In genomic region chr1:49541096-49541752, GRCh38 we compare ENCODE assay signal across 28 cellular contexts.
"Had no signal": no experiment of that assay in that cellular context is flagged by ENCODE, and none has a peak within 500 bp of the region (broad histone marks: within the 10 kb centered on the region; RNA-seq: fewer than 3 reads in every experiment).

No MANE protein-coding gene starts in this region.

- H3K27ac Mint-ChIP-seq: stimulated activated effector memory CD8-positive, alpha-beta T cell treated with anti-CD3 and anti-CD28 coated beads, Interleukin-12 subunit alpha, Interleukin-12 subunit beta, amount 100 ng/mL, for 72 hours; stimulated activated memory B cell treated with anti-CD40 and anti-IgM and Interleukin-4, amounts not matched to agents 10 μg/mL and 1 μg/mL and 100 μg/mL, for 72 hours; stimulated activated naive B cell treated with anti-CD40 and anti-IgM and Interleukin-4, amounts not matched to agents 10 μg/mL and 1 μg/mL and 100 μg/mL, for 72 hours; stimulated activated naive CD8-positive, alpha-beta T cell treated with anti-CD3 and anti-CD28 coated beads, Interleukin-15, amount 100 ng/mL, for 72 hours; stimulated activated naive CD8-positive, alpha-beta T cell treated with anti-CD3 and anti-CD28 coated beads, Interleukin-15, Interleukin-2, amounts not matched to agents 100 ng/mL and 50 ng/mL, for 24 hours; type B pancreatic cell had no signal

- FAIRE-seq: urothelium cell line had no signal

- H3K27me3 Mint-ChIP-seq: stimulated activated memory B cell treated with anti-CD40 and anti-IgM and Interleukin-4, amounts not matched to agents 10 μg/mL and 1 μg/mL and 100 μg/mL, for 72 hours; stimulated activated naive B cell treated with anti-CD40 and anti-IgM and Interleukin-4, amounts not matched to agents 10 μg/mL and 1 μg/mL and 100 μg/mL, for 72 hours; stimulated activated naive CD8-positive, alpha-beta T cell treated with anti-CD3 and anti-CD28 coated beads, Interleukin-15, amount 100 ng/mL, for 72 hours; type B pancreatic cell had no signal

- H3K27ac ChIP-seq: stomach, suprapubic skin, testis, thoracic aorta, thyroid gland, tibial artery, tibial nerve, upper lobe of left lung, upper lobe of right lung, uterus, vagina had no signal

- H3K27me3 ChIP-seq: stomach, suprapubic skin, testis, thyroid gland, tibial artery, tibial nerve, upper lobe of left lung, upper lobe of right lung, uterus, vagina had no signal

- H3K36me3 Mint-ChIP-seq: stimulated activated effector memory CD8-positive, alpha-beta T cell treated with anti-CD3 and anti-CD28 coated beads, Interleukin-12 subunit alpha, Interleukin-12 subunit beta, amount 100 ng/mL, for 72 hours; stimulated activated memory B cell treated with anti-CD40 and anti-IgM and Interleukin-4, amounts not matched to agents 10 μg/mL and 1 μg/mL and 100 μg/mL, for 72 hours; stimulated activated naive B cell treated with anti-CD40 and anti-IgM and Interleukin-4, amounts not matched to agents 10 μg/mL and 1 μg/mL and 100 μg/mL, for 72 hours; type B pancreatic cell had no signal

- DNase-seq: stimulated activated CD4-positive, alpha-beta T cell treated with anti-CD3 and anti-CD28 coated beads, Interleukin-2, amount 100 ng/mL, for 48 hours; stimulated activated CD4-positive, alpha-beta T cell treated with anti-CD3 and anti-CD28 coated beads, Interleukin-4, amount 100 ng/mL, for 1 hour; stimulated activated CD4-positive, alpha-beta T cell treated with anti-CD3 and anti-CD28 coated beads, Interleukin-4, amount 100 ng/mL, for 24 hours; stimulated activated CD4-positive, alpha-beta T cell treated with anti-CD3 and anti-CD28 coated beads, Interleukin-4, amount 100 ng/mL, for 4 hours; stimulated activated CD8-positive, alpha-beta memory T cell treated with anti-CD3 and anti-CD28 coated beads, Interleukin-4, amount 100 ng/mL, for 48 hours; stimulated activated naive B cell treated with anti-CD40 and anti-IgM and Interleukin-4, amounts not matched to agents 10 μg/mL and 1 μg/mL and 100 μg/mL, for 72 hours; stimulated activated naive CD4-positive, alpha-beta T cell; stimulated activated naive CD4-positive, alpha-beta T cell treated with Interleukin-2 at 50 U/mL for 16 hours; stimulated activated naive CD8-positive, alpha-beta T cell treated with anti-CD3 and anti-CD28 coated beads, Interleukin-15, amount 100 ng/mL, for 72 hours; stimulated activated naive CD8-positive, alpha-beta T cell treated with anti-CD3 and anti-CD28 coated beads, Interleukin-15, Interleukin-2, amounts not matched to agents 100 U/mL and 50 U/mL, for 24 hours; stomach; substantia nigra; testis; thyroid gland; tibial artery; trophoblast cell; upper lobe of right lung; uterus had no signal

- H3K4me3 ChIP-seq: stomach, suprapubic skin, testis, thoracic aorta, thyroid gland, tibial artery, tibial nerve, upper lobe of left lung, upper lobe of right lung, uterus, vagina had no signal

- H3K9me3 ChIP-seq: testis, thoracic aorta, thyroid gland, upper lobe of right lung, uterus, vagina had no signal

- H3K9me3 Mint-ChIP-seq: stimulated activated naive CD8-positive, alpha-beta T cell treated with anti-CD3 and anti-CD28 coated beads, Interleukin-15, amount 100 ng/mL, for 72 hours had no signal

- H3K4me3 Mint-ChIP-seq: stimulated activated effector memory CD8-positive, alpha-beta T cell treated with anti-CD3 and anti-CD28 coated beads, Interleukin-12 subunit alpha, Interleukin-12 subunit beta, amount 100 ng/mL, for 72 hours; stimulated activated memory B cell treated with anti-CD40 and anti-IgM and Interleukin-4, amounts not matched to agents 10 μg/mL and 1 μg/mL and 100 μg/mL, for 72 hours; stimulated activated naive B cell treated with anti-CD40 and anti-IgM and Interleukin-4, amounts not matched to agents 10 μg/mL and 1 μg/mL and 100 μg/mL, for 72 hours; stimulated activated naive CD8-positive, alpha-beta T cell treated with anti-CD3 and anti-CD28 coated beads, Interleukin-15, amount 100 ng/mL, for 72 hours; stimulated activated naive CD8-positive, alpha-beta T cell treated with anti-CD3 and anti-CD28 coated beads, Interleukin-15, Interleukin-2, amounts not matched to agents 100 ng/mL and 50 ng/mL, for 24 hours; type B pancreatic cell had no signal

- H3K4me1 Mint-ChIP-seq: stimulated activated effector memory CD8-positive, alpha-beta T cell treated with anti-CD3 and anti-CD28 coated beads, Interleukin-12 subunit alpha, Interleukin-12 subunit beta, amount 100 ng/mL, for 72 hours; stimulated activated memory B cell treated with anti-CD40 and anti-IgM and Interleukin-4, amounts not matched to agents 10 μg/mL and 1 μg/mL and 100 μg/mL, for 72 hours; stimulated activated naive B cell treated with anti-CD40 and anti-IgM and Interleukin-4, amounts not matched to agents 10 μg/mL and 1 μg/mL and 100 μg/mL, for 72 hours; stimulated activated naive CD8-positive, alpha-beta T cell treated with anti-CD3 and anti-CD28 coated beads, Interleukin-15, amount 100 ng/mL, for 72 hours had no signal

- H3K4me1 ChIP-seq: stomach, suprapubic skin, testis, thyroid gland, tibial artery, tibial nerve, upper lobe of left lung, upper lobe of right lung, uterus, vagina had no signal

- H3K36me3 ChIP-seq: stomach, suprapubic skin, thoracic aorta, thyroid gland, tibial artery, tibial nerve, upper lobe of left lung, upper lobe of right lung, uterus, vagina had no signal
